26 cellular contexts compared by ENCODE assay signal in genomic region chr19:30378701-30379100, GRCh38. TPM values are rescaled to one million over a fixed set of nuclear protein-coding genes. Genes with fewer than 3 reads are reported as not detected.
"Had no signal": no experiment of that assay in that cellular context is flagged by ENCODE, and none has a peak within 500 bp of the region (broad histone marks: within the 10 kb centered on the region; RNA-seq: fewer than 3 reads in every experiment).

No MANE protein-coding gene starts in this region.

- H3K9me3 ChIP-seq: SJSA1 had no signal

- H3K9ac ChIP-seq: KMS-11 had no signal

- H3K36me3 ChIP-seq: SJSA1 had no signal

- H3K27ac ChIP-seq: HL-60, KMS-11, SJSA1, SK-N-MC had no signal

- H3K4me2 ChIP-seq: KMS-11 had no signal

- FAIRE-seq: HTR-8/SVneo, K562, RCC 7860 had no signal

- DNase-seq: Kasumi-1, MM.1S, NCI-H1092 treated with DMSO at 0.1 percent for 48 hours, NCI-H1436, NCI-H187, NCI-H2029, NCI-H2081 treated with DMSO at 0.1 percent for 48 hours, NCI-H2171, NCI-H226, NCI-H446, NCI-H510A, NCI-H524 treated with DMSO at 0.1 percent for 48 hours, NCI-H69, NCI-H774, Right ventricle myocardium superior, RPMI8226, SIG-M5 had no signal

- H3K4me3 ChIP-seq: K562, SJSA1, SK-N-MC had no signal

RNA-seq across cellular contexts. Expression of gene ZNF536, which starts 6.5 kb away (rescaled TPM):
- total RNA-seq: K562, M059J had no signal
- polyA plus RNA-seq: IgD-negative memory B cell, K562 had no signal
